ENCODE assay signal across 8 cellular contexts in genomic region chrX:153969904-153970397, GRCh38. TPM values are rescaled to one million over a fixed set of nuclear protein-coding genes. Genes with fewer than 3 reads are reported as not detected.
A peak's percentile ranks its signal among the peaks of the same experiment; 100 is the strongest.
DNase-seq lines count a peak whose midpoint lies in the region; ATAC-seq and TF ChIP-seq lines count a peak whose summit lies in the region.

No MANE protein-coding gene starts in this region.

- H3K36me3 ChIP-seq in HUES6 (ENCODE audit: control insufficient read depth, insufficient read depth, low read length): peaks cover 15% of the 10 kb centered on the region
- no peaks in the 10 kb centered on the region for H3K36me3 ChIP-seq in adrenal gland (replicated peaks in 1 of 2)

- no peak for ATAC-seq in HG03378 (IDR thresholded peaks at IDR 0.05; ENCODE audit: unreplicated experiment)
- no peak for ATAC-seq in HG03175 (IDR thresholded peaks at IDR 0.05; ENCODE audit: unreplicated experiment)

- H3K4me1 ChIP-seq in HUES6 (ENCODE audit: control insufficient read depth, insufficient read depth, low read length) (peaks cover 51% of the 10 kb centered on the region), adrenal gland (replicated peaks in 1 of 2) (peaks cover 24 to 59% of the 10 kb centered on the region in 2 donors)

- H3K27me3 ChIP-seq in HUES6 (ENCODE audit: control insufficient read depth, insufficient read depth, low read length): no peaks in the 10 kb centered on the region
- H3K27me3 ChIP-seq in adrenal gland: no peaks in the 10 kb centered on the region

- intact Hi-C loops in adrenal gland (cut with DNase I): no loop called here

- TF ChIP-seq POLR2A in adrenal gland (IDR thresholded peaks at IDR 0.05): peak in 1 of 2 donors; percentile 9

- H3K9me3 ChIP-seq in HUES6 (ENCODE audit: control insufficient read depth, insufficient read depth, low read depth, low read length) (no peaks in the 10 kb centered on the region), adrenal gland (replicated peaks in 1 of 3) (no peaks in the 10 kb centered on the region)

- no peak overlapping the region for H3K27ac ChIP-seq in HUES6 (ENCODE audit: low read depth, low read length)
- H3K27ac ChIP-seq in adrenal gland: peak overlapping the region; percentile 41 to 99 (median 98)
- peak overlapping the region in 20 of 21 experiments; percentile 53 to 100 (median 99) for H3K27ac ChIP-seq in skin epidermis

- 1 to 21% (median 15%) methylated on average over 17 to 28 of the region's 28 CpGs; no CpG with 5 or more reads in 1 of the 4 donors for WGBS in adrenal gland, 4 donors

- H3K4me3 ChIP-seq in AG09309 (ENCODE audit: control insufficient read depth, low read depth, low read length) (peak overlapping the region; percentile 92), HUES6 (ENCODE audit: low read depth, low read length) (peak overlapping the region; percentile 81), adrenal gland (peak overlapping the region in 2 of 4 donors; percentile 73 to 81), iPS-11a (ENCODE audit: low read depth, low read length) (peak overlapping the region; percentile 50), skin epidermis (peak overlapping the region; percentile 47 to 88 (median 69))

- TF ChIP-seq CTCF in AG09309 (IDR thresholded peaks at IDR 0.05; ENCODE audit: control insufficient read depth, insufficient read depth, low read depth, low read length, missing control alignments) (no peak), adrenal gland (IDR thresholded peaks at IDR 0.05) (no peak)

- peak overlapping the region; percentile 70 for H3K9ac ChIP-seq in HUES6 (ENCODE audit: low read length)

- no peak for DNase-seq in AG09309 (ENCODE audit: low read depth)
- DNase-seq in adrenal gland: peak in 4 of 7 donors; percentile 52 to 62 (median 56)
- DNase-seq in AML-193 (lab: John Stamatoyannopoulos, UW): no peak

RNA-seq across cellular contexts. Expression of gene HCFC1, which starts 1.7 kb away (rescaled TPM):
- total RNA-seq in adrenal gland: 10 to 100 TPM; 43.8 to 77.1 (median 58.8) TPM
- polyA plus RNA-seq in adrenal gland: 10 to 100 TPM; 15.3 to 32.7 (median 19.6) TPM

RNA-seq across cellular contexts. Expression of gene TMEM187, which starts 2.6 kb away (rescaled TPM):
- total RNA-seq in adrenal gland: 10 to 100 TPM in 7 of 8 donors, 1 to 10 TPM in 1; 5.7 to 29.2 (median 17.1) TPM
- polyA plus RNA-seq in adrenal gland: 1 to 10 TPM; 4.0 to 6.8 (median 5.3) TPM

RNA-seq across cellular contexts. Expression of gene RENBP, which starts 25.5 kb away (rescaled TPM):
- total RNA-seq in adrenal gland: 10 to 100 TPM; 15.5 to 37.4 (median 26.4) TPM
- polyA plus RNA-seq in adrenal gland: 10 to 100 TPM in 2 of 3 donors, 1 to 10 TPM in 1; 5.4 to 69.6 (median 27.6) TPM

RNA-seq across cellular contexts. Expression of gene NAA10, which starts 35.1 kb away (rescaled TPM):
- 100 to 1,000 TPM in 3 of 8 donors, 10 to 100 TPM in 5; 60.0 to 159 (median 93.6) TPM for total RNA-seq in adrenal gland
- 100 to 1,000 TPM; 121 to 287 (median 228) TPM for polyA plus RNA-seq in adrenal gland

RNA-seq across cellular contexts. Expression of gene ARHGAP4, which starts 43.9 kb away (rescaled TPM):
- total RNA-seq in adrenal gland: 10 to 100 TPM; 22.7 to 67.8 (median 46.0) TPM
- 100 to 1,000 TPM in 2 of 3 donors, 1 to 10 TPM in 1; 1.5 to 316 (median 118) TPM for polyA plus RNA-seq in adrenal gland

Comparison
In these comparisons a context has a peak if more than half of its experiments do, and no peak if none do; other contexts are left out.
1. DNase-seq: peak in adrenal gland (4 of 7); none in AG09309 (single experiment) and AML-193 (0 of 2).